In the genomic region with DNA sequence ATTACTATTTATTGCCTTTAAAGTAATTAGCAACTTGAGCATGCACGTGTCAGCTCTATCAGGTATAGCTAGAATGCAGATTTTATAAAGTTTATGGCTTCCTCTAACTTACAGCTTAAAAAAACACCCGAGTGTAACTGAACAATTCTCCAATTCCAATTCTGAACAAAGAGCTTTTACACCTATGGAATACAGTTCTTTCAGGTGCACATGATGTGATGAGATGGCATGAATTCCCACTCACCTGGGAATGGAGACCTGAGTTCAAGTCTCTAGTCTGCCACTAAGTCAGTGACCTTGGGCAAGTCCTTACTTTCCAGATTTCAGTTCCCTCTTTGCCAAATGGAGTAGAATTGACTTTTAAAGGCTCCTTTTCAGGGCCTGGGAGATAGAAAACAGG, we compare ENCODE assay signal across 8 cellular contexts. TPM values are rescaled to one million over a fixed set of nuclear protein-coding genes. Genes with fewer than 3 reads are reported as not detected.
DNase-seq lines count a peak whose midpoint lies in the region; ATAC-seq, FAIRE-seq and TF ChIP-seq lines count a peak whose summit lies in the region.

No MANE protein-coding gene starts in this region.

- TF ChIP-seq EP300 in sigmoid colon (IDR thresholded peaks at IDR 0.05), result no peak

- peak overlapping the region; percentile 94 for H3K4me2 ChIP-seq in GM23338

- H3K79me2 ChIP-seq in GM23338 (replicated peaks; ENCODE audit: insufficient read depth), result peaks cover 68% of the 10 kb centered on the region

- H3K9me3 ChIP-seq in sigmoid colon, result no peaks in the 10 kb centered on the region

- peak overlapping the region; percentile 97 for H3K4me3 Mint-ChIP-seq in GM23338

- peaks cover 38% of the 10 kb centered on the region for H3K36me3 ChIP-seq in GM23338 (ENCODE audit: insufficient read depth)
- peaks cover 0 to 26% (median 9%) of the 10 kb centered on the region in 4 donors for H3K36me3 ChIP-seq in sigmoid colon

- peaks cover 11% of the 10 kb centered on the region for H3K27me3 Mint-ChIP-seq in GM23338 (ENCODE audit: insufficient read depth, low read depth, poor library complexity)

- peaks cover 58% of the 10 kb centered on the region for H3K36me3 Mint-ChIP-seq in GM23338 (ENCODE audit: low read depth)

- FAIRE-seq in frontal cortex (lab: Jason Lieb, UNC) (no peak), RCC 7860 (lab: Jason Lieb, UNC) (no peak)

- H2AFZ ChIP-seq in GM23338, result no peak overlapping the region

- H3K27ac ChIP-seq in GM23338 (ENCODE audit: low read depth), result peak overlapping the region; percentile 80; the same call in 1 of the 2 replicates
- H3K27ac ChIP-seq in sigmoid colon, result peak overlapping the region; percentile 99 to 100 (median 100)

- H3K27ac Mint-ChIP-seq in GM23338, result peak overlapping the region; percentile 98

- intact Hi-C loops in sigmoid colon (cut with DNase I), result loop anchor here (10.0 kb wide), 1 partner anchor 1878 kb away; no protein-coding TSS in a partner anchor

- H3K27me3 ChIP-seq in GM23338 (ENCODE audit: insufficient read depth), result no peaks in the 10 kb centered on the region
- H3K27me3 ChIP-seq in sigmoid colon, result no peaks in the 10 kb centered on the region

- no peak for TF ChIP-seq POLR2A in sigmoid colon (IDR thresholded peaks at IDR 0.05)

- peaks cover 4% of the 10 kb centered on the region; the same call in 1 of the 2 replicates for H3F3A ChIP-seq in GM23338 (replicated peaks; ENCODE audit: low read depth)

- ATAC-seq in GM23338 (no peak), HG02981 (IDR thresholded peaks at IDR 0.05; ENCODE audit: unreplicated experiment) (no peak), HG03108 (IDR thresholded peaks at IDR 0.05; ENCODE audit: unreplicated experiment) (no peak)

- H3K9me3 Mint-ChIP-seq in GM23338, result no peaks in the 10 kb centered on the region; the same call in 2 of the 3 replicates

- peaks cover 42% of the 10 kb centered on the region for H3K4me1 ChIP-seq in GM23338 (ENCODE audit: insufficient read depth)
- H3K4me1 ChIP-seq in sigmoid colon, result peaks cover 0 to 45% (median 43%) of the 10 kb centered on the region in 4 donors

- WGBS in sigmoid colon, 2 donors, result 0 to 3% methylated on average over 2 of the region's 2 CpGs

- in situ Hi-C loops in SK-MEL-5 (cut with HindIII; ENCODE audit: low pct_unique_long_range_greater_than_20kb, low sequenced_read_pairs), result no loop called here

- no peak for DNase-seq in GM23338 (ENCODE audit: low spot score)
- DNase-seq in SK-MEL-5 (ENCODE audit: low read depth, low spot score), result peak; percentile 44
- DNase-seq in fibroblast of the aortic adventitia (ENCODE audit: low read depth), result peak; percentile 36
- DNase-seq in sigmoid colon, result no peak
- DNase-seq in frontal cortex (ENCODE audit: low spot score in 2 of 2), result no peak
- DNase-seq in RCC 7860 (ENCODE audit: low spot score), result no peak

- TF ChIP-seq CTCF in GM23338 (conservative IDR thresholded peaks at IDR 0.05; ENCODE audit: low read depth in 2 of 2) (no peak), fibroblast of the aortic adventitia (IDR thresholded peaks at IDR 0.05; ENCODE audit: insufficient read depth, low read length) (no peak), sigmoid colon (IDR thresholded peaks at IDR 0.05) (no peak)

- H4K20me1 ChIP-seq in GM23338 (replicated peaks; ENCODE audit: insufficient read depth), result peaks cover 50% of the 10 kb centered on the region

- H3K4me1 Mint-ChIP-seq in GM23338, result peaks cover 28% of the 10 kb centered on the region

- H3K4me3 ChIP-seq in GM23338 (peak overlapping the region; percentile 95), fibroblast of the aortic adventitia (ENCODE audit: low read depth, low read length) (peak overlapping the region; percentile 77), sigmoid colon (peak overlapping the region; percentile 73 to 96 (median 88))

- H3K9me2 ChIP-seq in GM23338 (ENCODE audit: insufficient read depth), result no peaks in the 10 kb centered on the region

TF ChIP-seq in GM23338, 12 proteins besides CTCF, POLR2A, EP300 and RAD21:
- TF ChIP-seq ZNF114 (CRISPR knock-in tag; IDR thresholded peaks at IDR 0.05), result no peak
- TF ChIP-seq EZH2 (IDR thresholded peaks at IDR 0.05; ENCODE audit: low read depth, unreplicated experiment), result no peak
- TF ChIP-seq POLR2AphosphoS5 (IDR thresholded peaks at IDR 0.05; ENCODE audit: low read depth), result no peak
- no peak for TF ChIP-seq EZH2phosphoT487 (IDR thresholded peaks at IDR 0.05; ENCODE audit: unreplicated experiment)
- TF ChIP-seq, protein P1, sequence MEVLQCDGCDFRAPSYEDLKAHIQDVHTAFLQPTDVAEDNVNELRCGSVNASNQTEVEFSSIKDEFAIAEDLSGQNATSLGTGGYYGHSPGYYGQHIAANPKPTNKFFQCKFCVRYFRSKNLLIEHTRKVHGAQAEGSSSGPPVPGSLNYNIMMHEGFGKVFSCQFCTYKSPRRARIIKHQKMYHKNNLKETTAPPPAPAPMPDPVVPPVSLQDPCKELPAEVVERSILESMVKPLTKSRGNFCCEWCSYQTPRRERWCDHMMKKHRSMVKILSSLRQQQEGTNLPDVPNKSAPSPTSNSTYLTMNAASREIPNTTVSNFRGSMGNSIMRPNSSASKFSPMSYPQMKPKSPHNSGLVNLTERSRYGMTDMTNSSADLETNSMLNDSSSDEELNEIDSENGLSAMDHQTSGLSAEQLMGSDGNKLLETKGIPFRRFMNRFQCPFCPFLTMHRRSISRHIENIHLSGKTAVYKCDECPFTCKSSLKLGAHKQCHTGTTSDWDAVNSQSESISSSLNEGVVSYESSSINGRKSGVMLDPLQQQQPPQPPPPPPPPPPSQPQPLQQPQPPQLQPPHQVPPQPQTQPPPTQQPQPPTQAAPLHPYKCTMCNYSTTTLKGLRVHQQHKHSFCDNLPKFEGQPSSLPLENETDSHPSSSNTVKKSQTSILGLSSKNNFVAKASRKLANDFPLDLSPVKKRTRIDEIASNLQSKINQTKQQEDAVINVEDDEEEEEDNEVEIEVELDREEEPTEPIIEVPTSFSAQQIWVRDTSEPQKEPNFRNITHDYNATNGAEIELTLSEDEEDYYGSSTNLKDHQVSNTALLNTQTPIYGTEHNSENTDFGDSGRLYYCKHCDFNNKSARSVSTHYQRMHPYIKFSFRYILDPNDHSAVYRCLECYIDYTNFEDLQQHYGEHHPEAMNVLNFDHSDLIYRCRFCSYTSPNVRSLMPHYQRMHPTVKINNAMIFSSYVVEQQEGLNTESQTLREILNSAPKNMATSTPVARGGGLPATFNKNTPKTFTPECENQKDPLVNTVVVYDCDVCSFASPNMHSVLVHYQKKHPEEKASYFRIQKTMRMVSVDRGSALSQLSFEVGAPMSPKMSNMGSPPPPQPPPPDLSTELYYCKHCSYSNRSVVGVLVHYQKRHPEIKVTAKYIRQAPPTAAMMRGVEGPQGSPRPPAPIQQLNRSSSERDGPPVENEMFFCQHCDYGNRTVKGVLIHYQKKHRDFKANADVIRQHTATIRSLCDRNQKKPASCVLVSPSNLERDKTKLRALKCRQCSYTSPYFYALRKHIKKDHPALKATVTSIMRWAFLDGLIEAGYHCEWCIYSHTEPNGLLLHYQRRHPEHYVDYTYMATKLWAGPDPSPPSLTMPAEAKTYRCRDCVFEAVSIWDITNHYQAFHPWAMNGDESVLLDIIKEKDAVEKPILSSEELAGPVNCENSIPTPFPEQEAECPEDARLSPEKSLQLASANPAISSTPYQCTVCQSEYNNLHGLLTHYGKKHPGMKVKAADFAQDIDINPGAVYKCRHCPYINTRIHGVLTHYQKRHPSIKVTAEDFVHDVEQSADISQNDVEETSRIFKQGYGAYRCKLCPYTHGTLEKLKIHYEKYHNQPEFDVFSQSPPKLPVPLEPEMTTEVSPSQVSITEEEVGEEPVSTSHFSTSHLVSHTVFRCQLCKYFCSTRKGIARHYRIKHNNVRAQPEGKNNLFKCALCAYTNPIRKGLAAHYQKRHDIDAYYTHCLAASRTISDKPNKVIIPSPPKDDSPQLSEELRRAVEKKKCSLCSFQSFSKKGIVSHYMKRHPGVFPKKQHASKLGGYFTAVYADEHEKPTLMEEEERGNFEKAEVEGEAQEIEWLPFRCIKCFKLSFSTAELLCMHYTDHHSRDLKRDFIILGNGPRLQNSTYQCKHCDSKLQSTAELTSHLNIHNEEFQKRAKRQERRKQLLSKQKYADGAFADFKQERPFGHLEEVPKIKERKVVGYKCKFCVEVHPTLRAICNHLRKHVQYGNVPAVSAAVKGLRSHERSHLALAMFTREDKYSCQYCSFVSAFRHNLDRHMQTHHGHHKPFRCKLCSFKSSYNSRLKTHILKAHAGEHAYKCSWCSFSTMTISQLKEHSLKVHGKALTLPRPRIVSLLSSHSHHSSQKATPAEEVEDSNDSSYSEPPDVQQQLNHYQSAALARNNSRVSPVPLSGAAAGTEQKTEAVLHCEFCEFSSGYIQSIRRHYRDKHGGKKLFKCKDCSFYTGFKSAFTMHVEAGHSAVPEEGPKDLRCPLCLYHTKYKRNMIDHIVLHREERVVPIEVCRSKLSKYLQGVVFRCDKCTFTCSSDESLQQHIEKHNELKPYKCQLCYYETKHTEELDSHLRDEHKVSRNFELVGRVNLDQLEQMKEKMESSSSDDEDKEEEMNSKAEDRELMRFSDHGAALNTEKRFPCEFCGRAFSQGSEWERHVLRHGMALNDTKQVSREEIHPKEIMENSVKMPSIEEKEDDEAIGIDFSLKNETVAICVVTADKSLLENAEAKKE (CRISPR knock-in tag; IDR thresholded peaks at IDR 0.05), result no peak

RNA-seq across cellular contexts. Expression of gene ZFAND5, which starts 1.8 kb away (rescaled TPM):
- 216 and 233 TPM in 2 replicates for total RNA-seq in GM23338 (2014; rRNA removed; shearing (Covaris generic))
- polyA plus RNA-seq in GM23338 (2016; fragmentation: Nextera tagmentation; extraction: Ambion mirVana) (134 and 138 TPM in 2 replicates), sigmoid colon (10 to 100 TPM; 49.5 to 78.3 (median 78.1) TPM)
- 214 and 225 TPM in 2 replicates for total RNA-seq in SK-MEL-5 (2014; rRNA removed; shearing (Covaris generic))
- polyA plus RNA-seq in SK-MEL-5 (2015; cell fraction: cytosol; rRNA removed), result 254 and 268 TPM in 2 replicates
- polyA plus RNA-seq in SK-MEL-5 (2015; cell fraction: nucleus; rRNA removed), result 385 and 397 TPM in 2 replicates
- total RNA-seq in fibroblast of the aortic adventitia (ENCODE audit: low replicate concordance) (112 and 132 TPM in 2 replicates), sigmoid colon (100 to 1,000 TPM; 126 to 307 (median 177) TPM), frontal cortex (219 TPM)

Comparison
In these comparisons a context has a peak if more than half of its experiments do, and no peak if none do; other contexts are left out.
1. DNase-seq: peak in SK-MEL-5 (single experiment) and fibroblast of the aortic adventitia (single experiment); none in GM23338 (single experiment), sigmoid colon (single experiment), frontal cortex (0 of 2) and RCC 7860 (single experiment).
2. Peak in every context shown above with its lines, with median percentiles within 50 percentile points of each other: H3K4me3 ChIP-seq.